11 cellular contexts compared by ENCODE assay signal in genomic region chr13:99265162-99265822, GRCh38. TPM values are rescaled to one million over a fixed set of nuclear protein-coding genes. Genes with fewer than 3 reads are reported as not detected.
DNase-seq lines count a peak whose midpoint lies in the region; ATAC-seq and TF ChIP-seq lines count a peak whose summit lies in the region.
"Had no signal": no experiment of that assay in that cellular context is flagged by ENCODE, and none has a peak within 500 bp of the region (broad histone marks: within the 10 kb centered on the region; RNA-seq: fewer than 3 reads in every experiment).

No MANE protein-coding gene starts in this region.

- H2AFZ ChIP-seq in GM23338 = no peak overlapping the region

- no peaks in the 10 kb centered on the region for H3K9me3 Mint-ChIP-seq in CD4-positive, alpha-beta T cell
- no peaks in the 10 kb centered on the region for H3K9me3 Mint-ChIP-seq in GM23338
- H3K9me3 Mint-ChIP-seq in activated T-helper 2 cell treated with anti-CD3 and anti-CD28 coated beads, Interferon-gamma antibody, Interleukin-2, Interleukin-4, amounts not matched to agents 10 μg/mL and 5 μg/mL and 100 μg/mL, durations not matched to agents 14 hours and 24 hours and 36 hours = no peaks in the 10 kb centered on the region

- H3K9me3 ChIP-seq in CD4-positive, alpha-beta T cell (ENCODE audit: control insufficient read depth, low read length) = no peaks in the 10 kb centered on the region
- H3K9me3 ChIP-seq: thoracic aorta had no signal

- H3K4me1 ChIP-seq in GM23338 (ENCODE audit: insufficient read depth) = no peaks in the 10 kb centered on the region

- no peak for DNase-seq in CD4-positive, alpha-beta T cell
- DNase-seq in GM23338 (ENCODE audit: low spot score) (no peak), retina (peak; percentile 17), NCI-H1436 (lab: John Stamatoyannopoulos, UW) (no peak), Kasumi-1 (lab: John Stamatoyannopoulos, UW) (no peak), amniotic stem cell (lab: John Stamatoyannopoulos, UW) (no peak)
- DNase-seq in activated T-helper 2 cell treated with anti-CD3 and anti-CD28 coated beads, Interferon-gamma antibody, Interleukin-2, Interleukin-4, amounts not matched to agents 10 μg/mL and 5 μg/mL and 100 μg/mL, durations not matched to agents 14 hours and 24 hours and 36 hours (ENCODE audit: low spot score) = no peak
- DNase-seq: Calu3, dorsolateral prefrontal cortex had no signal

- peaks cover 30% of the 10 kb centered on the region for H3K36me3 Mint-ChIP-seq in CD4-positive, alpha-beta T cell (ENCODE audit: low read depth)
- no peaks in the 10 kb centered on the region for H3K36me3 Mint-ChIP-seq in GM23338 (ENCODE audit: low read depth)
- H3K36me3 Mint-ChIP-seq in activated T-helper 2 cell treated with anti-CD3 and anti-CD28 coated beads, Interferon-gamma antibody, Interleukin-2, Interleukin-4, amounts not matched to agents 10 μg/mL and 5 μg/mL and 100 μg/mL, durations not matched to agents 14 hours and 24 hours and 36 hours (ENCODE audit: low read depth) = peaks cover 45% of the 10 kb centered on the region

- H3K27ac Mint-ChIP-seq in CD4-positive, alpha-beta T cell = peak overlapping the region; percentile 81
- H3K27ac Mint-ChIP-seq in GM23338 = no peak overlapping the region; the same call in 1 of the 2 replicates
- H3K27ac Mint-ChIP-seq in activated T-helper 2 cell treated with anti-CD3 and anti-CD28 coated beads, Interferon-gamma antibody, Interleukin-2, Interleukin-4, amounts not matched to agents 10 μg/mL and 5 μg/mL and 100 μg/mL, durations not matched to agents 14 hours and 24 hours and 36 hours = peak overlapping the region; percentile 80

- H3K27me3 Mint-ChIP-seq in CD4-positive, alpha-beta T cell = no peaks in the 10 kb centered on the region
- H3K27me3 Mint-ChIP-seq in GM23338 (ENCODE audit: insufficient read depth, low read depth, poor library complexity) = no peaks in the 10 kb centered on the region
- no peaks in the 10 kb centered on the region for H3K27me3 Mint-ChIP-seq in activated T-helper 2 cell treated with anti-CD3 and anti-CD28 coated beads, Interferon-gamma antibody, Interleukin-2, Interleukin-4, amounts not matched to agents 10 μg/mL and 5 μg/mL and 100 μg/mL, durations not matched to agents 14 hours and 24 hours and 36 hours (ENCODE audit: low read depth)

- no peaks in the 10 kb centered on the region for H3K36me3 ChIP-seq in GM23338 (ENCODE audit: insufficient read depth)
- H3K36me3 ChIP-seq: thoracic aorta had no signal

- H3K4me3 Mint-ChIP-seq in CD4-positive, alpha-beta T cell = no peak overlapping the region
- no peak overlapping the region for H3K4me3 Mint-ChIP-seq in GM23338
- no peak overlapping the region for H3K4me3 Mint-ChIP-seq in activated T-helper 2 cell treated with anti-CD3 and anti-CD28 coated beads, Interferon-gamma antibody, Interleukin-2, Interleukin-4, amounts not matched to agents 10 μg/mL and 5 μg/mL and 100 μg/mL, durations not matched to agents 14 hours and 24 hours and 36 hours (ENCODE audit: low read depth)

- no peak overlapping the region for H3K4me2 ChIP-seq in GM23338

- TF ChIP-seq CTCF in CD4-positive, alpha-beta T cell (IDR thresholded peaks at IDR 0.05) = no peak
- TF ChIP-seq CTCF in GM23338 (conservative IDR thresholded peaks at IDR 0.05; ENCODE audit: low read depth in 2 of 2) = no peak

- H3K79me2 ChIP-seq in GM23338 (replicated peaks; ENCODE audit: insufficient read depth) = no peaks in the 10 kb centered on the region

- no peaks in the 10 kb centered on the region for H4K20me1 ChIP-seq in GM23338 (replicated peaks; ENCODE audit: insufficient read depth)

- peaks cover 7% of the 10 kb centered on the region; the same call in 1 of the 2 replicates for H3F3A ChIP-seq in GM23338 (replicated peaks; ENCODE audit: low read depth)

- peak; percentile 12 for ATAC-seq in CD4-positive, alpha-beta T cell (ENCODE audit: poor library complexity)
- ATAC-seq in GM23338 = peak; percentile 30

- no peak overlapping the region for H3K27ac ChIP-seq in CD4-positive, alpha-beta T cell (ENCODE audit: low read depth, low read length)
- H3K27ac ChIP-seq in GM23338 (ENCODE audit: low read depth) = peak overlapping the region; percentile 72
- H3K27ac ChIP-seq: thoracic aorta had no signal

- no peaks in the 10 kb centered on the region for H3K9me2 ChIP-seq in GM23338 (ENCODE audit: insufficient read depth)

- H3K4me1 Mint-ChIP-seq in CD4-positive, alpha-beta T cell (ENCODE audit: low read depth) = peaks cover 74% of the 10 kb centered on the region
- peaks cover 7% of the 10 kb centered on the region; the same call in 2 of the 3 replicates for H3K4me1 Mint-ChIP-seq in GM23338
- H3K4me1 Mint-ChIP-seq in activated T-helper 2 cell treated with anti-CD3 and anti-CD28 coated beads, Interferon-gamma antibody, Interleukin-2, Interleukin-4, amounts not matched to agents 10 μg/mL and 5 μg/mL and 100 μg/mL, durations not matched to agents 14 hours and 24 hours and 36 hours (ENCODE audit: low read depth) = peaks cover 51% of the 10 kb centered on the region

- POLR2A ChIA-PET in CD4-positive, alpha-beta T cell (lab: Charles Lee) = interaction anchor here (0.7 to 3.1 kb wide), 17 partner anchors 8 to 170 kb away, joined by 3 to 45 read pairs (median 4); partner anchors contain the start of genes GPR183 and UBAC2

- no peak overlapping the region for H3K4me3 ChIP-seq in GM23338
- H3K4me3 ChIP-seq: dorsolateral prefrontal cortex, thoracic aorta had no signal

- no peaks in the 10 kb centered on the region for H3K27me3 ChIP-seq in CD4-positive, alpha-beta T cell (ENCODE audit: control insufficient read depth, insufficient read depth, low read length)
- no peaks in the 10 kb centered on the region for H3K27me3 ChIP-seq in GM23338 (ENCODE audit: insufficient read depth)
- H3K27me3 ChIP-seq: dorsolateral prefrontal cortex had no signal

- intact Hi-C loops in CD4-positive, alpha-beta T cell (cut with DNase I, micrococcal nuclease) = loop anchor here (1.0 to 10.0 kb wide), 5 partner anchors 69 to 340 kb away; partner anchors contain the start of genes CLYBL (in 1 of the 2) and TM9SF2 (in 1 of the 2)
- intact Hi-C loops in activated T-helper 2 cell treated with anti-CD3 and anti-CD28 coated beads, Interferon-gamma antibody, Interleukin-2, Interleukin-4, amounts not matched to agents 10 μg/mL and 5 μg/mL and 100 μg/mL, durations not matched to agents 14 hours and 24 hours and 36 hours (cut with micrococcal nuclease) = loop anchor here (5.0 kb wide), 1 partner anchor 37 kb away; no protein-coding TSS in a partner anchor

- CTCF ChIA-PET in CD4-positive, alpha-beta T cell (lab: Charles Lee) = interaction anchor here (0.9 to 10.4 kb wide), 14 partner anchors 17 to 236 kb away, joined by 3 to 189 read pairs (median 6); partner anchors contain the start of gene UBAC2

TF ChIP-seq in GM23338, 12 proteins besides CTCF, POLR2A, EP300 and RAD21:
- no peak for TF ChIP-seq EZH2phosphoT487 (IDR thresholded peaks at IDR 0.05; ENCODE audit: unreplicated experiment)
- no peak for TF ChIP-seq ZNF114 (CRISPR knock-in tag; IDR thresholded peaks at IDR 0.05)
- TF ChIP-seq EZH2 (IDR thresholded peaks at IDR 0.05; ENCODE audit: low read depth, unreplicated experiment) = no peak

RNA-seq across cellular contexts. Expression of gene GPR18, which starts 7.1 kb away (rescaled TPM):
- 10 to 100 TPM; 42.9 to 45.1 TPM for total RNA-seq in CD4-positive, alpha-beta T cell
- not detected in 2 replicates for total RNA-seq in GM23338 (2014; rRNA removed; shearing (Covaris generic))
- polyA plus RNA-seq in GM23338 (2016; fragmentation: Nextera tagmentation; extraction: Ambion mirVana) = 2.6 and 3.0 TPM in 2 replicates
- total RNA-seq in activated T-helper 2 cell treated with anti-CD3 and anti-CD28 coated beads, Interferon-gamma antibody, Interleukin-2, Interleukin-4, amounts not matched to agents 10 μg/mL and 5 μg/mL and 100 μg/mL, durations not matched to agents 14 hours and 24 hours and 36 hours = 7.4 and 8.4 TPM in 2 replicates
- total RNA-seq: Calu3, dorsolateral prefrontal cortex, pulmonary artery endothelial cell, thoracic aorta had no signal

RNA-seq across cellular contexts. Expression of gene GPR183, which starts 41.9 kb away (rescaled TPM):
- total RNA-seq in CD4-positive, alpha-beta T cell = 100 to 1,000 TPM; 330 to 337 TPM
- not detected in 2 replicates for total RNA-seq in GM23338 (2014; rRNA removed; shearing (Covaris generic))
- polyA plus RNA-seq in GM23338 (2016; fragmentation: Nextera tagmentation; extraction: Ambion mirVana) = 0.78 and 0.92 TPM in 2 replicates
- total RNA-seq in activated T-helper 2 cell treated with anti-CD3 and anti-CD28 coated beads, Interferon-gamma antibody, Interleukin-2, Interleukin-4, amounts not matched to agents 10 μg/mL and 5 μg/mL and 100 μg/mL, durations not matched to agents 14 hours and 24 hours and 36 hours = 143 and 147 TPM in 2 replicates
- total RNA-seq: Calu3, pulmonary artery endothelial cell had no signal

Comparison
In these comparisons a context has a peak if more than half of its experiments do, and no peak if none do; other contexts are left out.
1. RNA of gene GPR183, which starts 41.9 kb away (total RNA-seq): 330 to 337 TPM in CD4-positive, alpha-beta T cell and 143 to 147 TPM in activated T-helper 2 cell treated with anti-CD3 and anti-CD28 coated beads, Interferon-gamma antibody, Interleukin-2, Interleukin-4, amounts not matched to agents 10 μg/mL and 5 μg/mL and 100 μg/mL, durations not matched to agents 14 hours and 24 hours and 36 hours; not detected in GM23338; every median in the first group is over 100 times any median in the second.